In genomic region chr12:54414649-54415048, GRCh38 we compare ENCODE assay signal across 13 cellular contexts. TPM values are rescaled to one million over a fixed set of nuclear protein-coding genes. Genes with fewer than 3 reads are reported as not detected.
DNase-seq lines count a peak whose midpoint lies in the region; ATAC-seq and TF ChIP-seq lines count a peak whose summit lies in the region.
"Not testable (repeated sequence)": the region's sequence is repeated elsewhere in the genome, so short reads cannot be mapped to it uniquely, and the experiment has no call there.
"Had no signal": no experiment of that assay in that cellular context is flagged by ENCODE, and none has a peak within 500 bp of the region (broad histone marks: within the 10 kb centered on the region; RNA-seq: fewer than 3 reads in every experiment).

No MANE protein-coding gene starts in this region.

- not testable (repeated sequence) for H3K9me3 Mint-ChIP-seq in CD4-positive, CD25-positive, alpha-beta regulatory T cell; activated CD8-positive, alpha-beta T cell treated with anti-CD3 and anti-CD28 coated beads, Interleukin-2, amount 10 ng/mL, durations not matched to agents 7 days and 5 days (ENCODE audit: insufficient read depth)

- not testable (repeated sequence) for H3K27me3 Mint-ChIP-seq in CD4-positive, CD25-positive, alpha-beta regulatory T cell; activated CD8-positive, alpha-beta T cell treated with anti-CD3 and anti-CD28 coated beads, Interleukin-2, amount 10 ng/mL, durations not matched to agents 7 days and 5 days (ENCODE audit: low read depth)

- H3K4ac ChIP-seq in mesendoderm (ENCODE audit: low read depth, low read length), result not testable (repeated sequence)

- peak overlapping the region; percentile 66 for H3K56ac ChIP-seq in mesendoderm (ENCODE audit: low read length)

- H3K27me3 ChIP-seq in CD4-positive, CD25-positive, alpha-beta regulatory T cell (ENCODE audit: control insufficient read depth, insufficient read depth, low read length); adipocyte (replicated peaks; ENCODE audit: control insufficient read depth, insufficient read depth, low read length); esophagus muscularis mucosa; mesendoderm (ENCODE audit: insufficient read depth, low read length, poor library complexity); sigmoid colon; thoracic aorta (replicated peaks; ENCODE audit: insufficient read depth): not testable (repeated sequence)

- TF ChIP-seq EP300 in esophagus muscularis mucosa (IDR thresholded peaks at IDR 0.05); sigmoid colon (IDR thresholded peaks at IDR 0.05): not testable (repeated sequence)

- not testable (repeated sequence) for TF ChIP-seq POLR2A in esophagus muscularis mucosa (IDR thresholded peaks at IDR 0.05; ENCODE audit: low read depth); sigmoid colon (IDR thresholded peaks at IDR 0.05)

- not testable (repeated sequence) for H4K5ac ChIP-seq in mesendoderm (ENCODE audit: low read length)

- H3K18ac ChIP-seq in mesendoderm (ENCODE audit: low read length), result not testable (repeated sequence)

- H3K4me2 ChIP-seq in mesendoderm (ENCODE audit: low read length), result not testable (repeated sequence)

- WGBS in esophagus muscularis mucosa, result 77% methylated on average over 15 of the region's 16 CpGs
- no CpG with 5 or more reads among the region's 16 CpGs for WGBS in mesendoderm (ENCODE audit: extremely low coverage, insufficient coverage, low lambda C conversion rate)
- 76 to 87% methylated on average over 16 of the region's 16 CpGs for WGBS in sigmoid colon, 2 donors

- intact Hi-C loops in esophagus muscularis mucosa (cut with DNase I); sigmoid colon (cut with DNase I): not testable (repeated sequence)

- H3K4me3 ChIP-seq in CD4-positive, CD25-positive, alpha-beta regulatory T cell (ENCODE audit: low read depth, low read length); adipocyte (ENCODE audit: low read length); mesendoderm (ENCODE audit: low read length): not testable (repeated sequence)
- H3K4me3 ChIP-seq in esophagus muscularis mucosa (peak overlapping the region; percentile 80 to 96 (median 91)), sigmoid colon (peak overlapping the region; percentile 96 to 100 (median 100)), thoracic aorta (peak overlapping the region; percentile 100)

- TF ChIP-seq CTCF in RWPE1 (conservative IDR thresholded peaks at IDR 0.05; ENCODE audit: low read depth); esophagus muscularis mucosa (IDR thresholded peaks at IDR 0.05); sigmoid colon (IDR thresholded peaks at IDR 0.05); thoracic aorta (IDR thresholded peaks at IDR 0.05): not testable (repeated sequence)

- not testable (repeated sequence) for H3K36me3 Mint-ChIP-seq in CD4-positive, CD25-positive, alpha-beta regulatory T cell
- peaks cover 32% of the 10 kb centered on the region for H3K36me3 Mint-ChIP-seq in activated CD8-positive, alpha-beta T cell treated with anti-CD3 and anti-CD28 coated beads, Interleukin-2, amount 10 ng/mL, durations not matched to agents 7 days and 5 days (ENCODE audit: low read depth)

- H4K8ac ChIP-seq in mesendoderm (ENCODE audit: low read depth, low read length), result not testable (repeated sequence)

- ATAC-seq in CD4-positive, CD25-positive, alpha-beta regulatory T cell (ENCODE audit: low read depth in 2 of 2); activated CD8-positive, alpha-beta T cell treated with anti-CD3 and anti-CD28 coated beads, Interleukin-2, amount 10 ng/mL, durations not matched to agents 7 days and 5 days; thoracic aorta (ENCODE audit: insufficient number of reproducible peaks, low FRiP score, low read depth): not testable (repeated sequence)

- H3K23ac ChIP-seq in mesendoderm (ENCODE audit: low read length), result not testable (repeated sequence)

- H3K4me3 Mint-ChIP-seq in CD4-positive, CD25-positive, alpha-beta regulatory T cell, result peak overlapping the region in 3 of 4 donors; percentile 70 to 83 (median 78)
- not testable (repeated sequence) for H3K4me3 Mint-ChIP-seq in activated CD8-positive, alpha-beta T cell treated with anti-CD3 and anti-CD28 coated beads, Interleukin-2, amount 10 ng/mL, durations not matched to agents 7 days and 5 days

- peaks cover 35% of the 10 kb centered on the region for H3K79me1 ChIP-seq in mesendoderm (ENCODE audit: low read length)

- H3K4me1 ChIP-seq in CD4-positive, CD25-positive, alpha-beta regulatory T cell (ENCODE audit: control insufficient read depth, insufficient read depth, low read length, poor library complexity, severe bottlenecking), result peaks cover 80% of the 10 kb centered on the region
- H3K4me1 ChIP-seq in adipocyte (ENCODE audit: control insufficient read depth, insufficient read depth, low read length) (peaks cover 64% of the 10 kb centered on the region), esophagus muscularis mucosa (peaks cover 69 to 84% (median 80%) of the 10 kb centered on the region in 4 donors), mesendoderm (ENCODE audit: control insufficient read depth, low read depth, low read length) (peaks cover 29% of the 10 kb centered on the region), sigmoid colon (peaks cover 0 to 76% (median 70%) of the 10 kb centered on the region in 4 donors), thoracic aorta (ENCODE audit: control insufficient read depth in 1 of 2, low read depth in 2 of 2) (peaks cover 52 to 73% of the 10 kb centered on the region in 2 donors)

- CTCF ChIA-PET in RWPE1 (lab: Yijun Ruan, JAX), result interaction anchor here (3.4 kb wide), 1 partner anchor 25 kb away, joined by 15 read pairs; no protein-coding TSS in a partner anchor
- CTCF ChIA-PET in activated CD8-positive, alpha-beta T cell treated with anti-CD3 and anti-CD28 coated beads, Interleukin-2, amount 10 ng/mL, durations not matched to agents 7 days and 5 days (lab: Charles Lee), result interaction anchor here (1.1 to 11.7 kb wide), 6 partner anchors 10 to 163 kb away, joined by 3 to 270 read pairs (median 6); partner anchors contain the start of gene COPZ1

- not testable (repeated sequence) for H3K36me3 ChIP-seq in CD4-positive, CD25-positive, alpha-beta regulatory T cell (ENCODE audit: control insufficient read depth, insufficient read depth, low read length); adipocyte (ENCODE audit: control insufficient read depth, insufficient read depth, low read length, severe bottlenecking); mesendoderm (ENCODE audit: control insufficient read depth, insufficient read depth, low read length)
- H3K36me3 ChIP-seq in esophagus muscularis mucosa, result peaks cover 12 to 36% (median 23%) of the 10 kb centered on the region in 4 donors
- H3K36me3 ChIP-seq in sigmoid colon, result peaks cover 4 to 56% (median 13%) of the 10 kb centered on the region in 4 donors
- peaks cover 43% of the 10 kb centered on the region for H3K36me3 ChIP-seq in thoracic aorta

- H3K9ac ChIP-seq in adipocyte (ENCODE audit: low read length), result peak overlapping the region; percentile 72
- H3K9ac ChIP-seq in mesendoderm (ENCODE audit: low read length), result not testable (repeated sequence)

- H3K27ac ChIP-seq in CD4-positive, CD25-positive, alpha-beta regulatory T cell (ENCODE audit: insufficient read depth, low read length, poor library complexity, severe bottlenecking), result peak overlapping the region; percentile 87
- H3K27ac ChIP-seq in RWPE1 (peak overlapping the region; percentile 89), esophagus muscularis mucosa (replicated peaks in 1 of 4) (peak overlapping the region; percentile 72 to 97 (median 94)), sigmoid colon (peak overlapping the region; percentile 96 to 100 (median 100)), thoracic aorta (peak overlapping the region in 1 of 2 donors; percentile 73)
- H3K27ac ChIP-seq in mesendoderm (ENCODE audit: low read depth, low read length), result not testable (repeated sequence)

- peaks cover 73% of the 10 kb centered on the region for H3K79me2 ChIP-seq in mesendoderm (ENCODE audit: control insufficient read depth, insufficient read depth, low read length)

- not testable (repeated sequence) for H2AK5ac ChIP-seq in mesendoderm (ENCODE audit: low read length)

- not testable (repeated sequence) for H3K9me3 ChIP-seq in CD4-positive, CD25-positive, alpha-beta regulatory T cell (ENCODE audit: control insufficient read depth in 2 of 2, low read length in 2 of 2); adipocyte (ENCODE audit: control insufficient read depth, low read length); esophagus muscularis mucosa; sigmoid colon; thoracic aorta

- not testable (repeated sequence) for H2BK5ac ChIP-seq in mesendoderm (ENCODE audit: low read length)

- not testable (repeated sequence) for DNase-seq in CD4-positive, CD25-positive, alpha-beta regulatory T cell; RWPE1 (ENCODE audit: low spot score); activated CD8-positive, alpha-beta T cell treated with anti-CD3 and anti-CD28 coated beads, Interleukin-2, amount 10 ng/mL, durations not matched to agents 7 days and 5 days; adipocyte (ENCODE audit: low read depth); esophagus muscularis mucosa (ENCODE audit: extremely low spot score); mesendoderm; thoracic aorta (ENCODE audit: low spot score)
- peak; percentile 62 for DNase-seq in sigmoid colon

- H3K27ac Mint-ChIP-seq in CD4-positive, CD25-positive, alpha-beta regulatory T cell, result peak overlapping the region; percentile 96 to 100 (median 96)
- peak overlapping the region; percentile 89 for H3K27ac Mint-ChIP-seq in activated CD8-positive, alpha-beta T cell treated with anti-CD3 and anti-CD28 coated beads, Interleukin-2, amount 10 ng/mL, durations not matched to agents 7 days and 5 days

- not testable (repeated sequence) for H2BK15ac ChIP-seq in mesendoderm (replicated peaks; ENCODE audit: low read depth)

- POLR2A ChIA-PET in RWPE1 (lab: Yijun Ruan, JAX; ENCODE audit: low non-redundant PET), result not testable (repeated sequence)
- POLR2A ChIA-PET in activated CD8-positive, alpha-beta T cell treated with anti-CD3 and anti-CD28 coated beads, Interleukin-2, amount 10 ng/mL, durations not matched to agents 7 days and 5 days (lab: Charles Lee), result interaction anchor here (0.9 to 1.9 kb wide), 2 partner anchors 12 to 83 kb away, joined by 3 to 5 read pairs; partner anchors contain the start of gene NCKAP1L

- peaks cover 11 to 84% (median 42%) of the 10 kb centered on the region in 4 donors for H3K4me1 Mint-ChIP-seq in CD4-positive, CD25-positive, alpha-beta regulatory T cell
- H3K4me1 Mint-ChIP-seq in activated CD8-positive, alpha-beta T cell treated with anti-CD3 and anti-CD28 coated beads, Interleukin-2, amount 10 ng/mL, durations not matched to agents 7 days and 5 days (ENCODE audit: low read depth), result peaks cover 72% of the 10 kb centered on the region

- H2BK120ac ChIP-seq in mesendoderm (ENCODE audit: low read depth, low read length), result not testable (repeated sequence)

RNA-seq across cellular contexts. Expression of gene ITGA5, which starts 4.4 kb away (rescaled TPM):
- 57.4 TPM for total RNA-seq in CD4-positive, CD25-positive, alpha-beta regulatory T cell
- 10 to 100 TPM; 18.6 to 31.8 (median 23.7) TPM for polyA plus RNA-seq in CD4-positive, CD25-positive, alpha-beta regulatory T cell
- total RNA-seq in activated CD8-positive, alpha-beta T cell treated with anti-CD3 and anti-CD28 coated beads, Interleukin-2, amount 10 ng/mL, durations not matched to agents 7 days and 5 days, result 10 to 100 TPM; 65.0 to 69.1 TPM
- 100 to 1,000 TPM; 264 to 785 (median 602) TPM for total RNA-seq in esophagus muscularis mucosa
- 39.8 TPM for polyA plus RNA-seq in mesendoderm (2013, experiment 1 of 2)
- 35.6 TPM for polyA plus RNA-seq in mesendoderm (2013, experiment 2 of 2)
- 100 to 1,000 TPM; 200 to 765 (median 459) TPM for total RNA-seq in sigmoid colon
- polyA plus RNA-seq in sigmoid colon, result 10 to 100 TPM in 1 of 3 donors, 1 to 10 TPM in 2; 7.4 to 92.7 (median 7.8) TPM
- total RNA-seq in thoracic aorta, result 100 to 1,000 TPM; 752 to 847 TPM

RNA-seq across cellular contexts. Expression of gene ZNF385A, which starts 30.1 kb away (rescaled TPM):
- 0.86 TPM for total RNA-seq in CD4-positive, CD25-positive, alpha-beta regulatory T cell
- polyA plus RNA-seq in CD4-positive, CD25-positive, alpha-beta regulatory T cell, result under 1 TPM in 2 of 4 donors, not detected in 2; 0.14 to 0.17 TPM
- under 1 TPM; 0.55 to 0.74 TPM for total RNA-seq in activated CD8-positive, alpha-beta T cell treated with anti-CD3 and anti-CD28 coated beads, Interleukin-2, amount 10 ng/mL, durations not matched to agents 7 days and 5 days
- 10 to 100 TPM; 15.7 to 32.6 (median 19.4) TPM for total RNA-seq in esophagus muscularis mucosa
- polyA plus RNA-seq in mesendoderm (2013, experiment 1 of 2), result 6.6 TPM
- 6.0 TPM for polyA plus RNA-seq in mesendoderm (2013, experiment 2 of 2)
- 10 to 100 TPM in 2 of 4 donors, 1 to 10 TPM in 2; 5.6 to 18.6 (median 10.6) TPM for total RNA-seq in sigmoid colon
- polyA plus RNA-seq in sigmoid colon, result 10 to 100 TPM in 1 of 3 donors, 1 to 10 TPM in 2; 4.4 to 19.2 (median 7.0) TPM
- total RNA-seq in thoracic aorta, result 10 to 100 TPM in 1 of 2 donors, 1 to 10 TPM in 1; 7.4 to 19.0 TPM

RNA-seq across cellular contexts. Expression of gene GPR84, which starts 50.4 kb away (rescaled TPM):
- total RNA-seq in CD4-positive, CD25-positive, alpha-beta regulatory T cell, result not detected
- polyA plus RNA-seq in CD4-positive, CD25-positive, alpha-beta regulatory T cell, result not detected
- total RNA-seq in activated CD8-positive, alpha-beta T cell treated with anti-CD3 and anti-CD28 coated beads, Interleukin-2, amount 10 ng/mL, durations not matched to agents 7 days and 5 days, result under 1 TPM; 0.32 to 0.57 TPM
- under 1 TPM in 1 of 4 donors, not detected in 3; 0.66 TPM for total RNA-seq in esophagus muscularis mucosa
- polyA plus RNA-seq in mesendoderm (2013, experiment 1 of 2), result not detected
- not detected for polyA plus RNA-seq in mesendoderm (2013, experiment 2 of 2)
- under 1 TPM in 1 of 4 donors, not detected in 3; 0.54 TPM for total RNA-seq in sigmoid colon
- polyA plus RNA-seq in sigmoid colon, result under 1 TPM; 0.60 to 0.92 (median 0.69) TPM
- total RNA-seq in thoracic aorta, result 1 to 10 TPM in 1 of 2 donors, under 1 TPM in 1; 0.95 to 2.3 TPM
- total RNA-seq: A673, GM23338, kidney epithelial cell, PC-9 had no signal
- polyA plus RNA-seq: BJ, GM23338 had no signal

RNA-seq across cellular contexts. Expression of gene GTSF1, which starts 58.8 kb away (rescaled TPM):
- 3.0 TPM for total RNA-seq in CD4-positive, CD25-positive, alpha-beta regulatory T cell
- 10 to 100 TPM; 12.7 to 30.3 (median 18.4) TPM for polyA plus RNA-seq in CD4-positive, CD25-positive, alpha-beta regulatory T cell
- total RNA-seq in activated CD8-positive, alpha-beta T cell treated with anti-CD3 and anti-CD28 coated beads, Interleukin-2, amount 10 ng/mL, durations not matched to agents 7 days and 5 days, result 10 to 100 TPM; 11.8 to 12.7 TPM
- not detected for total RNA-seq in esophagus muscularis mucosa
- polyA plus RNA-seq in mesendoderm (2013, experiment 1 of 2), result 2.7 TPM
- 2.8 TPM for polyA plus RNA-seq in mesendoderm (2013, experiment 2 of 2)
- not detected for total RNA-seq in sigmoid colon
- 1 to 10 TPM in 2 of 3 donors, not detected in 1; 1.4 to 3.6 TPM for polyA plus RNA-seq in sigmoid colon
- not detected for total RNA-seq in thoracic aorta
- total RNA-seq: A673, GM23338, PC-9 had no signal
- polyA plus RNA-seq: BJ had no signal
